ENCODE assay signal across 11 cellular contexts in the genomic region with DNA sequence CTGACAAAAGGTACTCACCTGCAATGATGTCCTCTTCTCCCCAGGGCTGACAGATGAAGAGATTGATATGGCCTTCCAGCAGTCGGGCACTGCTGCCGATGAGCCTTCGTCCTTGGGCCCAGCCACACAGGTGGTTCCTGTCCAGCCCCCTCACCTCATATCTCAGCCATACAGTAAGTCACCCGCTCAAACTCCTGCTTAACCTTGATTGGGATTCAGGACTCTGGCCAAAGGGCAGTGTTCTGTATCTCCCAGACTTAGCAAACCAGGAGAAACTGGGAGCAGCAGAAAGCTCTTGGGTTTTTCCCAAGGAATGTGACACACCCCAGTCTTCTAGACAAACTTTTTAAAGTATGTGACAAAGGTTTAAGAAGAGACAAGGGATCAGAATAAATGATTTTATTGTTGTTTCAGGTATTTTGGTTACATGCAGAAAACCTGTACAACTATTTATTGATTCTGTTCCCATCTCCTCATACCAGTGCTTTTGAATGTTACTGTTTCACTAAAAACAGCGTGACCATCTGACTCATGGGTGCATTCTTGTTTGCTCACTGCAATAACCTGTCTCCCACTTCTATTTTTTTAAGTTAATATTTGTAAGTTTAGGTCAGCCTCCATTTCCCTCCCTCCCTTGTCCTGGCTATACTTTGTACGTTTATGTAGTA.
DNase-seq lines count a peak whose midpoint lies in the region; TF ChIP-seq lines count a peak whose summit lies in the region.
"Had no signal": no experiment of that assay in that cellular context is flagged by ENCODE, and none has a peak within 500 bp of the region (broad histone marks: within the 10 kb centered on the region; RNA-seq: fewer than 3 reads in every experiment).

No MANE protein-coding gene starts in this region.

- no peak for TF ChIP-seq POLR2A in adrenal gland (IDR thresholded peaks at IDR 0.05)

- TF ChIP-seq CTCF in foreskin fibroblast (IDR thresholded peaks at IDR 0.05; ENCODE audit: low read depth, low read length) = no peak
- no peak for TF ChIP-seq CTCF in retinal pigment epithelial cell (conservative IDR thresholded peaks at IDR 0.05; ENCODE audit: low read depth, low read length)
- TF ChIP-seq CTCF in adrenal gland (IDR thresholded peaks at IDR 0.05) = no peak

- DNase-seq in GM03348 (ENCODE audit: low spot score) = peak; percentile 85
- DNase-seq in T1000 (lab: John Stamatoyannopoulos, UW) = peak; percentile 17
- peak; percentile 75 to 90 for DNase-seq in foreskin fibroblast
- DNase-seq in retinal pigment epithelial cell (ENCODE audit: low read depth) = peak; percentile 24
- DNase-seq in adrenal gland = no peak
- DNase-seq in cerebellar nuclear complex (lab: John Stamatoyannopoulos, UW) = no peak
- no peak for DNase-seq in KBM-7
- DNase-seq in posterior cingulate gyrus = no peak
- DNase-seq: dorsolateral prefrontal cortex had no signal

- WGBS in adrenal gland, 4 donors = 68 to 82% (median 80%) methylated on average over 6 of the region's 6 CpGs

- peaks cover 4 to 16% of the 10 kb centered on the region in 2 donors for H3K4me1 ChIP-seq in adrenal gland (replicated peaks in 1 of 2)

- H3K4me3 ChIP-seq in foreskin fibroblast (ENCODE audit: low read depth in 1 of 2, low read length in 2 of 2) (no peak overlapping the region), retinal pigment epithelial cell (ENCODE audit: low read length) (no peak overlapping the region), adrenal gland (no peak overlapping the region)
- H3K4me3 ChIP-seq: dorsolateral prefrontal cortex, K562 had no signal

- no peak overlapping the region for H3K27ac ChIP-seq in adrenal gland
- H3K27ac ChIP-seq: dorsolateral prefrontal cortex, parathyroid adenoma had no signal

- no peaks in the 10 kb centered on the region for H3K27me3 ChIP-seq in adrenal gland
- H3K27me3 ChIP-seq: dorsolateral prefrontal cortex had no signal

- no peaks in the 10 kb centered on the region for H3K36me3 ChIP-seq in adrenal gland (replicated peaks in 1 of 2)

- intact Hi-C loops in adrenal gland (cut with DNase I) (no loop called here), posterior cingulate gyrus (cut with DNase I) (no loop called here)

- in situ Hi-C loops in KBM-7 (cut with MboI; ENCODE audit: low pct_unique_long_range_greater_than_20kb, low sequenced_read_pairs) = no loop called here

- H3K9me3 ChIP-seq in adrenal gland (replicated peaks in 1 of 3) = no peaks in the 10 kb centered on the region

Comparison
In these comparisons a context has a peak if more than half of its experiments do, and no peak if none do; other contexts are left out.
1. DNase-seq: peak in GM03348 (single experiment), T1000 (single experiment), foreskin fibroblast (2 of 2) and retinal pigment epithelial cell (single experiment); none in adrenal gland (0 of 7), cerebellar nuclear complex (0 of 2), KBM-7 (single experiment) and posterior cingulate gyrus (0 of 10).